24 cellular contexts compared by ENCODE assay signal in genomic region chr11:106321601-106322000, GRCh38.
DNase-seq lines count a peak whose midpoint lies in the region; ATAC-seq, FAIRE-seq and TF ChIP-seq lines count a peak whose summit lies in the region.
"Had no signal": no experiment of that assay in that cellular context is flagged by ENCODE, and none has a peak within 500 bp of the region (broad histone marks: within the 10 kb centered on the region; RNA-seq: fewer than 3 reads in every experiment).

No MANE protein-coding gene starts in this region.

- TF ChIP-seq POLR2A in sigmoid colon (IDR thresholded peaks at IDR 0.05): no peak

- TF ChIP-seq EP300 in sigmoid colon (IDR thresholded peaks at IDR 0.05): no peak

- TF ChIP-seq CTCF in astrocyte (IDR thresholded peaks at IDR 0.05; ENCODE audit: insufficient read depth, low read depth, low read length): no peak
- no peak for TF ChIP-seq CTCF in sigmoid colon (IDR thresholded peaks at IDR 0.05)
- no peak for TF ChIP-seq CTCF in psoas muscle (IDR thresholded peaks at IDR 0.05)

- no peak for FAIRE-seq in astrocyte (lab: Jason Lieb, UNC)
- FAIRE-seq: A549, D721Med, G401.6, GM12891, GM19239 had no signal

- no peaks in the 10 kb centered on the region for H3K27me3 ChIP-seq in astrocyte (ENCODE audit: insufficient read depth, low read length)
- H3K27me3 ChIP-seq in sigmoid colon: no peaks in the 10 kb centered on the region
- no peaks in the 10 kb centered on the region for H3K27me3 ChIP-seq in psoas muscle (ENCODE audit: insufficient read depth in 3 of 3, low read length in 2 of 3)
- H3K27me3 ChIP-seq: BLaER1 treated with 17β-estradiol and CSF1 and Interleukin-3, amounts not matched to agents 10 nM and 100 nM had no signal

- WGBS in sigmoid colon, 2 donors: 61 to 75% methylated on average over 1 of the region's 1 CpG
- 75 to 83% (median 79%) methylated on average over 1 of the region's 1 CpG for WGBS in psoas muscle, 3 donors

- intact Hi-C loops in sigmoid colon (cut with DNase I) (no loop called here), psoas muscle (cut with DNase I) (no loop called here)

- H3K27me3 Mint-ChIP-seq in astrocyte (ENCODE audit: low read depth, unreplicated experiment): no peaks in the 10 kb centered on the region
- no peaks in the 10 kb centered on the region for H3K27me3 Mint-ChIP-seq in activated T-cell treated with anti-CD3 and anti-CD28 coated beads, Interleukin-2, amount 50 U/mL, for 72 hours (ENCODE audit: low read depth)
- H3K27me3 Mint-ChIP-seq: B cell; CD4-positive, alpha-beta T cell had no signal

- H3K27ac Mint-ChIP-seq in astrocyte (ENCODE audit: unreplicated experiment): peak overlapping the region; percentile 1
- H3K27ac Mint-ChIP-seq in activated T-cell treated with anti-CD3 and anti-CD28 coated beads, Interleukin-2, amount 50 U/mL, for 72 hours: no peak overlapping the region
- H3K27ac Mint-ChIP-seq: B cell; CD4-positive, alpha-beta T cell; CD8-positive, alpha-beta T cell had no signal

- no peaks in the 10 kb centered on the region for H3K79me2 ChIP-seq in astrocyte (ENCODE audit: insufficient read depth, low read length)

- no peak for ATAC-seq in activated T-cell treated with anti-CD3 and anti-CD28 coated beads, Interleukin-2, amount 50 U/mL, for 72 hours (replicated peaks in 1 of 2)
- ATAC-seq in psoas muscle: no peak
- ATAC-seq: A549; CD8-positive, alpha-beta T cell had no signal

- H3K4me1 Mint-ChIP-seq in astrocyte (ENCODE audit: low read depth, unreplicated experiment): no peaks in the 10 kb centered on the region
- no peaks in the 10 kb centered on the region for H3K4me1 Mint-ChIP-seq in activated T-cell treated with anti-CD3 and anti-CD28 coated beads, Interleukin-2, amount 50 U/mL, for 72 hours (ENCODE audit: low read depth)
- H3K4me1 Mint-ChIP-seq: B cell had no signal

- no peaks in the 10 kb centered on the region for H3K36me3 Mint-ChIP-seq in astrocyte (ENCODE audit: low read depth, unreplicated experiment)
- no peaks in the 10 kb centered on the region for H3K36me3 Mint-ChIP-seq in activated T-cell treated with anti-CD3 and anti-CD28 coated beads, Interleukin-2, amount 50 U/mL, for 72 hours (ENCODE audit: insufficient read depth in 2 of 2)
- H3K36me3 Mint-ChIP-seq: CD8-positive, alpha-beta T cell had no signal

- H3K9ac ChIP-seq in astrocyte (ENCODE audit: low read length): no peak overlapping the region
- H3K9ac ChIP-seq: BLaER1 treated with 17β-estradiol and CSF1 and Interleukin-3, amounts not matched to agents 10 nM and 100 nM had no signal

- no peak overlapping the region for H3K4me2 ChIP-seq in astrocyte (ENCODE audit: low read length)
- H3K4me2 ChIP-seq: A549; BLaER1 treated with 17β-estradiol and CSF1 and Interleukin-3, amounts not matched to agents 10 nM and 100 nM had no signal

- H3K9me3 Mint-ChIP-seq in astrocyte (ENCODE audit: unreplicated experiment): peaks cover 2% of the 10 kb centered on the region
- peaks cover 3 to 5% of the 10 kb centered on the region in 2 donors for H3K9me3 Mint-ChIP-seq in activated T-cell treated with anti-CD3 and anti-CD28 coated beads, Interleukin-2, amount 50 U/mL, for 72 hours
- H3K9me3 Mint-ChIP-seq: CD4-positive, alpha-beta T cell had no signal

- no peaks in the 10 kb centered on the region for H3K4me1 ChIP-seq in astrocyte (ENCODE audit: insufficient read depth, low read length)
- no peaks in the 10 kb centered on the region for H3K4me1 ChIP-seq in sigmoid colon
- H3K4me1 ChIP-seq in psoas muscle: no peaks in the 10 kb centered on the region
- H3K4me1 ChIP-seq: A549; BLaER1 treated with 17β-estradiol and CSF1 and Interleukin-3, amounts not matched to agents 10 nM and 100 nM; Caco-2 had no signal

- H3K4me3 ChIP-seq in astrocyte (ENCODE audit: insufficient read depth, low read depth, low read length) (no peak overlapping the region), sigmoid colon (no peak overlapping the region), psoas muscle (no peak overlapping the region)
- H3K4me3 ChIP-seq: A549; BLaER1 treated with 17β-estradiol and CSF1 and Interleukin-3, amounts not matched to agents 10 nM and 100 nM had no signal

- H2AFZ ChIP-seq in astrocyte (ENCODE audit: low read depth, low read length): no peak overlapping the region

- H3K9me3 ChIP-seq in astrocyte (ENCODE audit: insufficient read depth, low read depth, low read length) (no peaks in the 10 kb centered on the region), sigmoid colon (peaks cover 0 to 3% (median 0%) of the 10 kb centered on the region in 4 donors), psoas muscle (no peaks in the 10 kb centered on the region)
- H3K9me3 ChIP-seq: A549 had no signal

- no peaks in the 10 kb centered on the region for H3K36me3 ChIP-seq in astrocyte (ENCODE audit: insufficient read depth, low read length)
- no peaks in the 10 kb centered on the region for H3K36me3 ChIP-seq in sigmoid colon
- no peaks in the 10 kb centered on the region for H3K36me3 ChIP-seq in psoas muscle (ENCODE audit: insufficient read depth in 1 of 2, low read depth in 1 of 2)
- H3K36me3 ChIP-seq: BLaER1 treated with 17β-estradiol and CSF1 and Interleukin-3, amounts not matched to agents 10 nM and 100 nM had no signal

- H3K27ac ChIP-seq in astrocyte (ENCODE audit: low read depth, low read length) (no peak overlapping the region), sigmoid colon (no peak overlapping the region), psoas muscle (no peak overlapping the region)
- H3K27ac ChIP-seq: 22Rv1; A549; BLaER1 treated with 17β-estradiol and CSF1 and Interleukin-3, amounts not matched to agents 10 nM and 100 nM; C4-2B had no signal

- peak; percentile 1 for DNase-seq in HK-2 (ENCODE audit: unreplicated experiment)
- DNase-seq in astrocyte (ENCODE audit: low read depth): no peak
- peak; percentile 76 for DNase-seq in kidney tubule cell (ENCODE audit: low spot score)
- DNase-seq in renal cortical epithelial cell (ENCODE audit: low read depth): peak; percentile 51
- no peak for DNase-seq in activated T-cell treated with anti-CD3 and anti-CD28 coated beads, Interleukin-2, amount 50 U/mL, for 72 hours
- DNase-seq in sigmoid colon: no peak
- DNase-seq in psoas muscle: no peak
- DNase-seq in dedifferentiated amniotic fluid mesenchymal stem cell (ENCODE audit: extremely low spot score): no peak
- DNase-seq: AML-193; Caco-2; Calu3; CD4-positive, alpha-beta T cell; CD8-positive, alpha-beta T cell; DMS79 treated with DMSO at 0.1 percent for 48 hours; GF-D8 had no signal

- no peak overlapping the region for H3K4me3 Mint-ChIP-seq in astrocyte (ENCODE audit: unreplicated experiment)
- no peak overlapping the region for H3K4me3 Mint-ChIP-seq in activated T-cell treated with anti-CD3 and anti-CD28 coated beads, Interleukin-2, amount 50 U/mL, for 72 hours
- H3K4me3 Mint-ChIP-seq: B cell; CD4-positive, alpha-beta T cell; CD8-positive, alpha-beta T cell had no signal

- H4K20me1 ChIP-seq in astrocyte (ENCODE audit: insufficient read depth, low read length): no peaks in the 10 kb centered on the region
- H4K20me1 ChIP-seq: BLaER1 treated with 17β-estradiol and CSF1 and Interleukin-3, amounts not matched to agents 10 nM and 100 nM had no signal

Comparison
In these comparisons a context has a peak if more than half of its experiments do, and no peak if none do; other contexts are left out.
1. DNase-seq: peak in HK-2 (single experiment), kidney tubule cell (single experiment) and renal cortical epithelial cell (single experiment); none in astrocyte (single experiment), activated T-cell treated with anti-CD3 and anti-CD28 coated beads, Interleukin-2, amount 50 U/mL, for 72 hours (0 of 2), sigmoid colon (single experiment), psoas muscle (0 of 2) and dedifferentiated amniotic fluid mesenchymal stem cell (single experiment).